ENCODE assay signal across 14 cellular contexts in the genomic region with DNA sequence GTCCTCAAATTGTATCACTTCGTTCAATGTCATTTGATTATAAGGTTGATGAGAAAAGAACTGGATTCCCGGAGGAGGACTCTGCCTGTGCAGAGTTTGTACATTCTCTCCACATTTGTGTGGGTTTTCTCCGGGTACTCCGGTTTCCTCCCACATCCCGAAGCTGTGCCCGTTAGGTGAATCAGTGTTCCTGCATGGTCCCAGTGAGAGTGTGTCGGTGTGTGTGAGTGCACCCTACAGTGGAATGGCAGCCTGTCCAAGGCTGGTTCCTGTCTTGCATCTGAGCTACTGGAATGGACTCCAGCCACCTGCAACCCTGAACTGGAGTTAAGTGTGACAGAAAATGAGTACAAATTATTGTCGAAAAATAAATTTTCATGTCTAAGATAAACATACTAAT.
"Had no signal": no experiment of that assay in that cellular context is flagged by ENCODE, and none has a peak within 500 bp of the region (broad histone marks: within the 10 kb centered on the region; RNA-seq: fewer than 3 reads in every experiment).

No MANE protein-coding gene starts in this region.

- DNase-seq: activated CD4-positive, alpha-beta T cell treated with anti-CD3 and anti-CD28 coated beads for 4 hours; activated CD8-positive, alpha-beta T cell treated with anti-CD3 and anti-CD28 coated beads for 36 hours; activated effector memory CD4-positive, alpha-beta T cell treated with Interleukin-2 at 50 U/mL for 16 hours; activated naive CD4-positive, alpha-beta T cell treated with anti-CD3 and anti-CD28 coated beads, Interleukin-2, amount 50 U/mL, for 16 hours; activated T-cell treated with anti-CD3 and anti-CD28 coated beads, Interleukin-2, amount 50 U/mL, for 4 hours; central memory CD4-positive, alpha-beta T cell; colonic mucosa; left ventricle myocardium superior; stimulated activated CD4-positive, alpha-beta T cell treated with anti-CD3 and anti-CD28 coated beads, Interleukin-1b, Interleukin-23, amount 100 ng/mL, for 48 hours; stomach; testis; upper lobe of right lung; WERI-Rb-1 had no signal

- ATAC-seq: activated CD8-positive, alpha-beta T cell treated with anti-CD3 and anti-CD28 coated beads for 36 hours; activated T-cell treated with anti-CD3 and anti-CD28 coated beads, Interleukin-2, amount 50 U/mL, for 4 hours; left ventricle myocardium superior; sciatic nerve; upper lobe of right lung had no signal
